1 cellular context compared by ENCODE assay signal in the genomic region with DNA sequence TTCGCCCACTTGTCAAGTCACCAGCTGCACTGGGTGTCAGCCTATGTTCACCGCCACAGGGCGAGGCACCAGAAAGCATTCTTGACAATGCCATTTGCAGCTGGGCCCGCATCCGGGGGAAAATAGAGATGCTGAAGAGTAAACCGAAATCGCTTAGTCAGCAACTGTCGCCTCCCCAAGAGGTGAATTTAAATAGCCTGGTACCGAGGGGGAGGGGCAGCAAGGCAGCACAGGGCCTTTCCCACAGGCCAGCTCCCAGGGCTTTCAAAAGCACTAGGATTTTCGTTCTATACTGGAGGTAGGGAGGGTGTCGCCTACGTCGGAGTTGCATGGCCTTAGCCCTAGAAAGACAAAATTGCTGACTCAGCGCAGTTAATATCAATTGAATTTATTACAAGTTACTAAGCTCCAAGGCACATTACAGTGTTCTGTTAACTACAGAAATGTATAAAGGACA.
TF ChIP-seq lines count a peak whose summit lies in the region.

No MANE protein-coding gene starts in this region.

TF ChIP-seq in HepG2, 621 proteins besides CTCF, POLR2A, EP300 and RAD21 (continued from another document and continues in another):
- TF ChIP-seq UBTF (CRISPR knock-in tag; IDR thresholded peaks at IDR 0.05) (peak; percentile 5; the same call in 1 of the 2 replicates), ZFY (CRISPR knock-in tag; IDR thresholded peaks at IDR 0.05) (0 out of 2 replicates have a peak, but pooled peaks have one; percentile 5), SAFB2 (CRISPR knock-in tag; IDR thresholded peaks at IDR 0.05; ENCODE audit: borderline replicate concordance, low read depth) (no peak), MAFG (CRISPR knock-in tag; IDR thresholded peaks at IDR 0.05) (peak; percentile 93), SIN3A (IDR thresholded peaks at IDR 0.05; ENCODE audit: borderline replicate concordance, low read depth, low read length) (peak; percentile 50; the same call in 1 of the 2 replicates), CBX2 (IDR thresholded peaks at IDR 0.05; ENCODE audit: low read depth, low read length) (no peak), CBX2 (CRISPR knock-in tag; IDR thresholded peaks at IDR 0.05; ENCODE audit: low read depth) (no peak), ZNF782 (CRISPR knock-in tag; IDR thresholded peaks at IDR 0.05; ENCODE audit: borderline replicate concordance) (no peak), RFX5 (IDR thresholded peaks at IDR 0.05; ENCODE audit: low read depth, low read length) (0 out of 2 replicates have a peak, but pooled peaks have one; percentile 50), MAFK (conservative IDR thresholded peaks at IDR 0.05 in 1 of 2, IDR thresholded peaks at IDR 0.05 in 1 of 2; ENCODE audit: low read length in 2 of 2) (peak; percentile 99), U2AF1 (optimal IDR thresholded peaks at IDR 0.05; ENCODE audit: low read depth, low read length) (peak; percentile 64), PHF20 (CRISPR knock-in tag; IDR thresholded peaks at IDR 0.05) (no peak), HHEX (CRISPR knock-in tag; IDR thresholded peaks at IDR 0.05) (no peak), ZC3H13 (CRISPR knock-in tag; IDR thresholded peaks at IDR 0.05) (peak; percentile 75), KDM5A (IDR thresholded peaks at IDR 0.05; ENCODE audit: borderline replicate concordance, low read length) (peak; percentile 14; the same call in 1 of the 2 replicates), PRMT3 (CRISPR knock-in tag; IDR thresholded peaks at IDR 0.05; ENCODE audit: borderline replicate concordance, low read depth) (no peak), ZBTB3 (CRISPR knock-in tag; IDR thresholded peaks at IDR 0.05; ENCODE audit: borderline replicate concordance, low read depth) (no peak), HDAC2 (CRISPR knock-in tag; IDR thresholded peaks at IDR 0.05) (no peak), GMEB1 (CRISPR knock-in tag; IDR thresholded peaks at IDR 0.05; ENCODE audit: borderline replicate concordance) (no peak), ETV5 (CRISPR knock-in tag; IDR thresholded peaks at IDR 0.05; ENCODE audit: borderline replicate concordance) (peak; percentile 10; the same call in 1 of the 2 replicates), TFAP4 (IDR thresholded peaks at IDR 0.05; ENCODE audit: borderline replicate concordance, low read depth) (peak; percentile 49; the same call in 1 of the 2 replicates), MED1 (CRISPR knock-in tag; IDR thresholded peaks at IDR 0.05) (0 out of 2 replicates have a peak, but pooled peaks have one; percentile 25), ZNF33B (CRISPR knock-in tag; IDR thresholded peaks at IDR 0.05) (no peak), RBFOX2 (IDR thresholded peaks at IDR 0.05; ENCODE audit: low read depth, low read length) (peak; percentile 13; the same call in 1 of the 2 replicates), ATF4 (CRISPR knock-in tag; IDR thresholded peaks at IDR 0.05) (no peak), ZSCAN9 (CRISPR knock-in tag; IDR thresholded peaks at IDR 0.05; ENCODE audit: borderline replicate concordance) (no peak)
- TF ChIP-seq, protein P1, sequence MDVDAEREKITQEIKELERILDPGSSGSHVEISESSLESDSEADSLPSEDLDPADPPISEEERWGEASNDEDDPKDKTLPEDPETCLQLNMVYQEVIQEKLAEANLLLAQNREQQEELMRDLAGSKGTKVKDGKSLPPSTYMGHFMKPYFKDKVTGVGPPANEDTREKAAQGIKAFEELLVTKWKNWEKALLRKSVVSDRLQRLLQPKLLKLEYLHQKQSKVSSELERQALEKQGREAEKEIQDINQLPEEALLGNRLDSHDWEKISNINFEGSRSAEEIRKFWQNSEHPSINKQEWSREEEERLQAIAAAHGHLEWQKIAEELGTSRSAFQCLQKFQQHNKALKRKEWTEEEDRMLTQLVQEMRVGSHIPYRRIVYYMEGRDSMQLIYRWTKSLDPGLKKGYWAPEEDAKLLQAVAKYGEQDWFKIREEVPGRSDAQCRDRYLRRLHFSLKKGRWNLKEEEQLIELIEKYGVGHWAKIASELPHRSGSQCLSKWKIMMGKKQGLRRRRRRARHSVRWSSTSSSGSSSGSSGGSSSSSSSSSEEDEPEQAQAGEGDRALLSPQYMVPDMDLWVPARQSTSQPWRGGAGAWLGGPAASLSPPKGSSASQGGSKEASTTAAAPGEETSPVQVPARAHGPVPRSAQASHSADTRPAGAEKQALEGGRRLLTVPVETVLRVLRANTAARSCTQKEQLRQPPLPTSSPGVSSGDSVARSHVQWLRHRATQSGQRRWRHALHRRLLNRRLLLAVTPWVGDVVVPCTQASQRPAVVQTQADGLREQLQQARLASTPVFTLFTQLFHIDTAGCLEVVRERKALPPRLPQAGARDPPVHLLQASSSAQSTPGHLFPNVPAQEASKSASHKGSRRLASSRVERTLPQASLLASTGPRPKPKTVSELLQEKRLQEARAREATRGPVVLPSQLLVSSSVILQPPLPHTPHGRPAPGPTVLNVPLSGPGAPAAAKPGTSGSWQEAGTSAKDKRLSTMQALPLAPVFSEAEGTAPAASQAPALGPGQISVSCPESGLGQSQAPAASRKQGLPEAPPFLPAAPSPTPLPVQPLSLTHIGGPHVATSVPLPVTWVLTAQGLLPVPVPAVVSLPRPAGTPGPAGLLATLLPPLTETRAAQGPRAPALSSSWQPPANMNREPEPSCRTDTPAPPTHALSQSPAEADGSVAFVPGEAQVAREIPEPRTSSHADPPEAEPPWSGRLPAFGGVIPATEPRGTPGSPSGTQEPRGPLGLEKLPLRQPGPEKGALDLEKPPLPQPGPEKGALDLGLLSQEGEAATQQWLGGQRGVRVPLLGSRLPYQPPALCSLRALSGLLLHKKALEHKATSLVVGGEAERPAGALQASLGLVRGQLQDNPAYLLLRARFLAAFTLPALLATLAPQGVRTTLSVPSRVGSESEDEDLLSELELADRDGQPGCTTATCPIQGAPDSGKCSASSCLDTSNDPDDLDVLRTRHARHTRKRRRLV (CRISPR knock-in tag; IDR thresholded peaks at IDR 0.05), result peak; percentile 33; the same call in 1 of the 2 replicates
- TF ChIP-seq, protein P2, sequence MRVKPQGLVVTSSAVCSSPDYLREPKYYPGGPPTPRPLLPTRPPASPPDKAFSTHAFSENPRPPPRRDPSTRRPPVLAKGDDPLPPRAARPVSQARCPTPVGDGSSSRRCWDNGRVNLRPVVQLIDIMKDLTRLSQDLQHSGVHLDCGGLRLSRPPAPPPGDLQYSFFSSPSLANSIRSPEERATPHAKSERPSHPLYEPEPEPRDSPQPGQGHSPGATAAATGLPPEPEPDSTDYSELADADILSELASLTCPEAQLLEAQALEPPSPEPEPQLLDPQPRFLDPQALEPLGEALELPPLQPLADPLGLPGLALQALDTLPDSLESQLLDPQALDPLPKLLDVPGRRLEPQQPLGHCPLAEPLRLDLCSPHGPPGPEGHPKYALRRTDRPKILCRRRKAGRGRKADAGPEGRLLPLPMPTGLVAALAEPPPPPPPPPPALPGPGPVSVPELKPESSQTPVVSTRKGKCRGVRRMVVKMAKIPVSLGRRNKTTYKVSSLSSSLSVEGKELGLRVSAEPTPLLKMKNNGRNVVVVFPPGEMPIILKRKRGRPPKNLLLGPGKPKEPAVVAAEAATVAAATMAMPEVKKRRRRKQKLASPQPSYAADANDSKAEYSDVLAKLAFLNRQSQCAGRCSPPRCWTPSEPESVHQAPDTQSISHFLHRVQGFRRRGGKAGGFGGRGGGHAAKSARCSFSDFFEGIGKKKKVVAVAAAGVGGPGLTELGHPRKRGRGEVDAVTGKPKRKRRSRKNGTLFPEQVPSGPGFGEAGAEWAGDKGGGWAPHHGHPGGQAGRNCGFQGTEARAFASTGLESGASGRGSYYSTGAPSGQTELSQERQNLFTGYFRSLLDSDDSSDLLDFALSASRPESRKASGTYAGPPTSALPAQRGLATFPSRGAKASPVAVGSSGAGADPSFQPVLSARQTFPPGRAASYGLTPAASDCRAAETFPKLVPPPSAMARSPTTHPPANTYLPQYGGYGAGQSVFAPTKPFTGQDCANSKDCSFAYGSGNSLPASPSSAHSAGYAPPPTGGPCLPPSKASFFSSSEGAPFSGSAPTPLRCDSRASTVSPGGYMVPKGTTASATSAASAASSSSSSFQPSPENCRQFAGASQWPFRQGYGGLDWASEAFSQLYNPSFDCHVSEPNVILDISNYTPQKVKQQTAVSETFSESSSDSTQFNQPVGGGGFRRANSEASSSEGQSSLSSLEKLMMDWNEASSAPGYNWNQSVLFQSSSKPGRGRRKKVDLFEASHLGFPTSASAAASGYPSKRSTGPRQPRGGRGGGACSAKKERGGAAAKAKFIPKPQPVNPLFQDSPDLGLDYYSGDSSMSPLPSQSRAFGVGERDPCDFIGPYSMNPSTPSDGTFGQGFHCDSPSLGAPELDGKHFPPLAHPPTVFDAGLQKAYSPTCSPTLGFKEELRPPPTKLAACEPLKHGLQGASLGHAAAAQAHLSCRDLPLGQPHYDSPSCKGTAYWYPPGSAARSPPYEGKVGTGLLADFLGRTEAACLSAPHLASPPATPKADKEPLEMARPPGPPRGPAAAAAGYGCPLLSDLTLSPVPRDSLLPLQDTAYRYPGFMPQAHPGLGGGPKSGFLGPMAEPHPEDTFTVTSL (CRISPR knock-in tag; IDR thresholded peaks at IDR 0.05; ENCODE audit: borderline replicate concordance), result 0 out of 2 replicates have a peak, but pooled peaks have one; percentile 27
- TF ChIP-seq, protein P3, sequence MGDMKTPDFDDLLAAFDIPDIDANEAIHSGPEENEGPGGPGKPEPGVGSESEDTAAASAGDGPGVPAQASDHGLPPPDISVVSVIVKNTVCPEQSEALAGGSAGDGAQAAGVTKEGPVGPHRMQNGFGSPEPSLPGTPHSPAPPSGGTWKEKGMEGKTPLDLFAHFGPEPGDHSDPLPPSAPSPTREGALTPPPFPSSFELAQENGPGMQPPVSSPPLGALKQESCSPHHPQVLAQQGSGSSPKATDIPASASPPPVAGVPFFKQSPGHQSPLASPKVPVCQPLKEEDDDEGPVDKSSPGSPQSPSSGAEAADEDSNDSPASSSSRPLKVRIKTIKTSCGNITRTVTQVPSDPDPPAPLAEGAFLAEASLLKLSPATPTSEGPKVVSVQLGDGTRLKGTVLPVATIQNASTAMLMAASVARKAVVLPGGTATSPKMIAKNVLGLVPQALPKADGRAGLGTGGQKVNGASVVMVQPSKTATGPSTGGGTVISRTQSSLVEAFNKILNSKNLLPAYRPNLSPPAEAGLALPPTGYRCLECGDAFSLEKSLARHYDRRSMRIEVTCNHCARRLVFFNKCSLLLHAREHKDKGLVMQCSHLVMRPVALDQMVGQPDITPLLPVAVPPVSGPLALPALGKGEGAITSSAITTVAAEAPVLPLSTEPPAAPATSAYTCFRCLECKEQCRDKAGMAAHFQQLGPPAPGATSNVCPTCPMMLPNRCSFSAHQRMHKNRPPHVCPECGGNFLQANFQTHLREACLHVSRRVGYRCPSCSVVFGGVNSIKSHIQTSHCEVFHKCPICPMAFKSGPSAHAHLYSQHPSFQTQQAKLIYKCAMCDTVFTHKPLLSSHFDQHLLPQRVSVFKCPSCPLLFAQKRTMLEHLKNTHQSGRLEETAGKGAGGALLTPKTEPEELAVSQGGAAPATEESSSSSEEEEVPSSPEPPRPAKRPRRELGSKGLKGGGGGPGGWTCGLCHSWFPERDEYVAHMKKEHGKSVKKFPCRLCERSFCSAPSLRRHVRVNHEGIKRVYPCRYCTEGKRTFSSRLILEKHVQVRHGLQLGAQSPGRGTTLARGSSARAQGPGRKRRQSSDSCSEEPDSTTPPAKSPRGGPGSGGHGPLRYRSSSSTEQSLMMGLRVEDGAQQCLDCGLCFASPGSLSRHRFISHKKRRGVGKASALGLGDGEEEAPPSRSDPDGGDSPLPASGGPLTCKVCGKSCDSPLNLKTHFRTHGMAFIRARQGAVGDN (CRISPR knock-in tag; IDR thresholded peaks at IDR 0.05), result peak; percentile 17; the same call in 1 of the 2 replicates
- TF ChIP-seq, protein P4, sequence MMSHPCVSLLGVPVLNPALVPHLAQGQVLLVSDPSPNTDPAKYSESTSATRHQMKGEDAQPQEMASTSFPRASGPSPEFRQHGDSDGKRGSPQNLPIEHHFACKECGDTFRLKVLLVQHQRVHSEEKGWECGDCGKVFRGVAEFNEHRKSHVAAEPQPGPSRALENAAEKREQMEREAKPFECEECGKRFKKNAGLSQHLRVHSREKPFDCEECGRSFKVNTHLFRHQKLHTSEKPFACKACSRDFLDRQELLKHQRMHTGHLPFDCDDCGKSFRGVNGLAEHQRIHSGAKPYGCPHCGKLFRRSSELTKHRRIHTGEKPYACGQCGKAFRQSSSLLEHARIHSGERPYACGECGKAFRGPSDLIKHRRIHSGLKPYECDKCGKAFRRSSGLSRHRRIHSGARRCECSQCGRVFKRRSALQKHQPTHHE (CRISPR knock-in tag; IDR thresholded peaks at IDR 0.05; ENCODE audit: borderline replicate concordance), result 0 out of 2 replicates have a peak, but pooled peaks have one; percentile 31
